23 cellular contexts compared by ENCODE assay signal in the genomic region with DNA sequence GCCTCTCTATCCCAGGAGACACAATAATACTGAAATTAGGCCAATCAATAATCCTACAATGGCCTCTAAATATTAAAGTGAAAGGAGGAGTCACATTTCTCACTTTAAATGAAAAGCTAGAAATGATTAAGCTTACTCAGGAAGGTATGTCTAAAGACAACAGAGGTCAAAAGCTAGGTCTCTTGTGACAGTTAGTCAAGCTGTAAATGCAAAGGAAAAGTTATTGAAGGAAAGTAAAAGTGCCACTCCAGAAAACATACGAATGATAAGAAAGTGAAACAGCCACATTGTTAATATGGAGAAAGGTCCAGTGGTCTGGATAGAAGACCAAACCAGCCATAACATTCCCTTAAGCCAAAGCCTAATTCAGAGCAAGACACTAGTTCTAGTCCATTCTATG. TPM values are rescaled to one million over a fixed set of nuclear protein-coding genes. Genes with fewer than 3 reads are reported as not detected.
DNase-seq lines count a peak whose midpoint lies in the region; ATAC-seq, FAIRE-seq and TF ChIP-seq lines count a peak whose summit lies in the region.
"Had no signal": no experiment of that assay in that cellular context is flagged by ENCODE, and none has a peak within 500 bp of the region (broad histone marks: within the 10 kb centered on the region; RNA-seq: fewer than 3 reads in every experiment).

No MANE protein-coding gene starts in this region.

- H3K27me3 Mint-ChIP-seq in stimulated activated naive B cell treated with anti-CD40 and anti-IgM and Interleukin-4, amounts not matched to agents 10 μg/mL and 1 μg/mL and 100 μg/mL, for 72 hours = no peaks in the 10 kb centered on the region
- H3K27me3 Mint-ChIP-seq: activated CD4-positive, alpha-beta T cell treated with anti-CD3 and anti-CD28 coated beads, Interleukin-2, amount 10 ng/mL, durations not matched to agents 7 days and 5 days had no signal

- CTCF ChIA-PET in HepG2 (lab: Yijun Ruan, JAX; ENCODE audit: low intra/inter-chr PET ratio, low total read pairs) (no interaction called here), OCI-LY7 (lab: Charles Lee; ENCODE audit: unreplicated experiment) (no interaction called here)

- H3K4me1 ChIP-seq in HepG2 (ENCODE audit: insufficient read depth, low read length) = peaks cover 96% of the 10 kb centered on the region
- H3K4me1 ChIP-seq in right lobe of liver = peaks cover 0 to 4% (median 0%) of the 10 kb centered on the region in 4 donors
- H3K4me1 ChIP-seq in Karpas-422 (ENCODE audit: low read length) = no peaks in the 10 kb centered on the region
- peaks cover 28% of the 10 kb centered on the region for H3K4me1 ChIP-seq in OCI-LY7 (ENCODE audit: insufficient read depth, low read length, poor library complexity, severe bottlenecking)

- no peak overlapping the region for H2AFZ ChIP-seq in HepG2 (ENCODE audit: low read length)
- H2AFZ ChIP-seq in Karpas-422 (ENCODE audit: low read length) = no peak overlapping the region
- H2AFZ ChIP-seq in OCI-LY7 (ENCODE audit: low read length) = no peak overlapping the region

- H3K27me3 ChIP-seq in HepG2 (ENCODE audit: control insufficient read depth in 1 of 2, insufficient read depth in 2 of 2, low read length in 2 of 2) = no peaks in the 10 kb centered on the region
- no peaks in the 10 kb centered on the region for H3K27me3 ChIP-seq in right lobe of liver
- H3K27me3 ChIP-seq in Karpas-422 (ENCODE audit: low read length) = no peaks in the 10 kb centered on the region
- H3K27me3 ChIP-seq: BLaER1 treated with 17β-estradiol and CSF1 and Interleukin-3, amounts not matched to agents 10 nM and 100 nM; gastroesophageal sphincter had no signal

- H3K27ac ChIP-seq in HepG2 (ENCODE audit: extremely low read length, insufficient read depth, low read length) (no peak overlapping the region), right lobe of liver (no peak overlapping the region), Karpas-422 (ENCODE audit: low read length) (no peak overlapping the region), OCI-LY7 (ENCODE audit: low read depth, low read length, poor library complexity, severe bottlenecking) (no peak overlapping the region)
- H3K27ac ChIP-seq: BLaER1 treated with 17β-estradiol and CSF1 and Interleukin-3, amounts not matched to agents 10 nM and 100 nM; SK-N-MC had no signal

- peaks cover 84% of the 10 kb centered on the region for H4K20me1 ChIP-seq in HepG2 (ENCODE audit: insufficient read depth, low read length)
- no peaks in the 10 kb centered on the region for H4K20me1 ChIP-seq in Karpas-422 (ENCODE audit: insufficient read depth, low read depth, low read length)
- H4K20me1 ChIP-seq in OCI-LY7 (ENCODE audit: insufficient read depth, low read length) = no peaks in the 10 kb centered on the region

- no peak for TF ChIP-seq CTCF in HepG2 (CRISPR knock-in tag; IDR thresholded peaks at IDR 0.05)
- no peak for TF ChIP-seq CTCF in right lobe of liver (IDR thresholded peaks at IDR 0.05)
- TF ChIP-seq CTCF in OCI-LY7 (conservative IDR thresholded peaks at IDR 0.05; ENCODE audit: low read length) = no peak

- H3K9me2 ChIP-seq in Karpas-422 (replicated peaks; ENCODE audit: insufficient read depth, low read length) (no peaks in the 10 kb centered on the region), OCI-LY7 (ENCODE audit: insufficient read depth, low read length) (no peaks in the 10 kb centered on the region)

- H3K4me3 ChIP-seq in HepG2 (replicated peaks in 1 of 3; ENCODE audit: insufficient read depth in 1 of 3, low read depth in 2 of 3, low read length in 3 of 3) (no peak overlapping the region), right lobe of liver (no peak overlapping the region), Karpas-422 (ENCODE audit: low read length) (no peak overlapping the region), OCI-LY7 (ENCODE audit: low read depth, low read length, poor library complexity, severe bottlenecking) (no peak overlapping the region)
- H3K4me3 ChIP-seq: BLaER1 treated with 17β-estradiol and CSF1 and Interleukin-3, amounts not matched to agents 10 nM and 100 nM; gastroesophageal sphincter; SK-N-MC had no signal

- POLR2A ChIA-PET in HepG2 (lab: Yijun Ruan, JAX) = interaction anchor here (1.9 to 2.4 kb wide), 3 partner anchors 8 to 18 kb away, joined by 4 to 9 read pairs (median 4); no protein-coding TSS in a partner anchor
- POLR2A ChIA-PET in OCI-LY7 (lab: Charles Lee) = interaction anchor here (0.6 kb wide), 1 partner anchor 662 kb away, joined by 3 read pairs; no protein-coding TSS in a partner anchor

- peak overlapping the region; percentile 88 for H3K27ac Mint-ChIP-seq in stimulated activated naive B cell treated with anti-CD40 and anti-IgM and Interleukin-4, amounts not matched to agents 10 μg/mL and 1 μg/mL and 100 μg/mL, for 72 hours
- H3K27ac Mint-ChIP-seq: activated CD4-positive, alpha-beta T cell treated with anti-CD3 and anti-CD28 coated beads, Interleukin-2, amount 10 ng/mL, durations not matched to agents 7 days and 5 days had no signal

- peaks cover 14 to 21% of the 10 kb centered on the region in 2 donors for H3K36me3 Mint-ChIP-seq in stimulated activated naive B cell treated with anti-CD40 and anti-IgM and Interleukin-4, amounts not matched to agents 10 μg/mL and 1 μg/mL and 100 μg/mL, for 72 hours

- H3K4me2 ChIP-seq in HepG2 (ENCODE audit: low read depth, low read length) (no peak overlapping the region), Karpas-422 (ENCODE audit: low read depth, low read length, poor library complexity, severe bottlenecking) (no peak overlapping the region), OCI-LY7 (ENCODE audit: low read length) (no peak overlapping the region)
- H3K4me2 ChIP-seq: BLaER1 treated with 17β-estradiol and CSF1 and Interleukin-3, amounts not matched to agents 10 nM and 100 nM had no signal

- H3K4me1 Mint-ChIP-seq in stimulated activated naive B cell treated with anti-CD40 and anti-IgM and Interleukin-4, amounts not matched to agents 10 μg/mL and 1 μg/mL and 100 μg/mL, for 72 hours = peaks cover 50 to 92% of the 10 kb centered on the region in 2 donors

- intact Hi-C loops in HepG2 (cut with micrococcal nuclease; ENCODE audit: unreplicated experiment) (loop anchor here (10.0 kb wide), 1 partner anchor 1730 kb away; no protein-coding TSS in a partner anchor), right lobe of liver (cut with DNase I) (no loop called here), OCI-LY7 (cut with micrococcal nuclease; ENCODE audit: unreplicated experiment) (no loop called here)

- H3K9ac ChIP-seq in HepG2 (ENCODE audit: insufficient read depth, low read depth, low read length) (no peak overlapping the region), Karpas-422 (ENCODE audit: low read length) (no peak overlapping the region)
- H3K9ac ChIP-seq: BLaER1 treated with 17β-estradiol and CSF1 and Interleukin-3, amounts not matched to agents 10 nM and 100 nM had no signal

- no peak for DNase-seq in HepG2 (ENCODE audit: low spot score)
- DNase-seq in right lobe of liver = no peak
- no peak for DNase-seq in stimulated activated naive B cell treated with anti-CD40 and anti-IgM and Interleukin-4, amounts not matched to agents 10 μg/mL and 1 μg/mL and 100 μg/mL, for 72 hours
- DNase-seq in Karpas-422 = no peak
- no peak for DNase-seq in OCI-LY7 (ENCODE audit: low spot score)
- no peak for DNase-seq in HTR-8/SVneo (ENCODE audit: insufficient read length, low spot score)
- DNase-seq: activated CD4-positive, alpha-beta T cell treated with anti-CD3 and anti-CD28 coated beads, Interleukin-2, amount 10 ng/mL, durations not matched to agents 7 days and 5 days; activated CD8-positive, alpha-beta memory T cell treated with anti-CD3 and anti-CD28 coated beads, Interleukin-2, amount 50 U/mL, for 48 hours; amygdala; central memory CD4-positive, alpha-beta T cell; DMS 273 treated with DMSO at 0.1 percent for 48 hours; NCI-H1436 treated with DMSO at 0.1 percent for 48 hours; occipital lobe; right cardiac atrium; stimulated activated naive CD4-positive, alpha-beta T cell; trophoblast cell had no signal

- peaks cover 97% of the 10 kb centered on the region for H3K79me2 ChIP-seq in HepG2 (ENCODE audit: insufficient read depth, low read length)
- H3K79me2 ChIP-seq in Karpas-422 (ENCODE audit: low read length) = no peaks in the 10 kb centered on the region
- no peaks in the 10 kb centered on the region for H3K79me2 ChIP-seq in OCI-LY7 (ENCODE audit: insufficient read depth, low read depth, low read length)

- no TSS peak for BruUV-seq in HepG2 (replicated peaks; lab: Mats Ljungman, UMichigan)
- BruUV-seq in OCI-LY7 (replicated peaks; lab: Mats Ljungman, UMichigan) = no TSS peak

- FAIRE-seq in HepG2 (lab: Jason Lieb, UNC) = no peak
- no peak for FAIRE-seq in HTR-8/SVneo (lab: Jason Lieb, UNC)
- FAIRE-seq: G401.6 had no signal

- no peak for TF ChIP-seq RAD21 in HepG2 (CRISPR knock-in tag; IDR thresholded peaks at IDR 0.05)

- TF ChIP-seq POLR2A in HepG2 (IDR thresholded peaks at IDR 0.05; ENCODE audit: insufficient read depth in 1 of 2, low read depth in 2 of 2, low read length in 2 of 2) = no peak
- no peak for TF ChIP-seq POLR2A in right lobe of liver (IDR thresholded peaks at IDR 0.05)

- no peak for ATAC-seq in HepG2
- ATAC-seq in right lobe of liver = no peak
- peak; percentile 24 for ATAC-seq in GM21825 (IDR thresholded peaks at IDR 0.05; ENCODE audit: unreplicated experiment)
- ATAC-seq in HG03354 (IDR thresholded peaks at IDR 0.05; ENCODE audit: poor library complexity, severe bottlenecking, unreplicated experiment) = peak; percentile 31
- peak; percentile 28 to 37 for ATAC-seq in stimulated activated naive B cell treated with anti-CD40 and anti-IgM and Interleukin-4, amounts not matched to agents 10 μg/mL and 1 μg/mL and 100 μg/mL, for 72 hours (replicated peaks)
- ATAC-seq: esophagus mucosa, gastroesophageal sphincter, right cardiac atrium had no signal

- WGBS in HepG2 (ENCODE audit: low lambda C conversion rate) = 97% methylated on average over 1 of the region's 1 CpG
- WGBS in right lobe of liver (ENCODE audit: insufficient coverage, low coverage, low lambda C conversion rate, missing lambda C conversion rate) = 63% methylated on average over 1 of the region's 1 CpG

- peaks cover 1% of the 10 kb centered on the region in 2 experiments; a peak in 1 of 5 replicates for H3K36me3 ChIP-seq in HepG2 (replicated peaks in 1 of 2; ENCODE audit: control insufficient read depth in 1 of 2, insufficient read depth in 2 of 2, low read length in 2 of 2)
- no peaks in the 10 kb centered on the region for H3K36me3 ChIP-seq in right lobe of liver
- no peaks in the 10 kb centered on the region for H3K36me3 ChIP-seq in Karpas-422 (ENCODE audit: insufficient read depth, low read length)
- no peaks in the 10 kb centered on the region for H3K36me3 ChIP-seq in OCI-LY7 (ENCODE audit: insufficient read depth, low read length)
- H3K36me3 ChIP-seq: gastroesophageal sphincter had no signal

- no peak for TF ChIP-seq EP300 in HepG2 (IDR thresholded peaks at IDR 0.05; ENCODE audit: low read depth in 2 of 2, low read length in 2 of 2)
- TF ChIP-seq EP300 in HepG2 (CRISPR knock-in tag; IDR thresholded peaks at IDR 0.05; ENCODE audit: borderline replicate concordance) = no peak

- in situ Hi-C loops in HepG2 (cut with HindIII; ENCODE audit: extremely low pct_ligation_motif_present, low pct_unique_long_range_greater_than_20kb) = no loop called here

- H3K4me3 Mint-ChIP-seq in stimulated activated naive B cell treated with anti-CD40 and anti-IgM and Interleukin-4, amounts not matched to agents 10 μg/mL and 1 μg/mL and 100 μg/mL, for 72 hours = peak overlapping the region; percentile 21 to 69
- H3K4me3 Mint-ChIP-seq: activated CD4-positive, alpha-beta T cell treated with anti-CD3 and anti-CD28 coated beads, Interleukin-2, amount 10 ng/mL, durations not matched to agents 7 days and 5 days had no signal

- H3K9me3 ChIP-seq in HepG2 (ENCODE audit: low read length) (no peaks in the 10 kb centered on the region), right lobe of liver (no peaks in the 10 kb centered on the region), Karpas-422 (ENCODE audit: low read length) (no peaks in the 10 kb centered on the region), OCI-LY7 (ENCODE audit: low read length) (no peaks in the 10 kb centered on the region; the same call in 1 of the 2 replicates)
- H3K9me3 ChIP-seq: gastroesophageal sphincter had no signal

- peaks cover 5 to 12% of the 10 kb centered on the region in 2 donors for H3K9me3 Mint-ChIP-seq in stimulated activated naive B cell treated with anti-CD40 and anti-IgM and Interleukin-4, amounts not matched to agents 10 μg/mL and 1 μg/mL and 100 μg/mL, for 72 hours

RNA-seq across cellular contexts. Expression of a gene that starts 9.5 kb away (rescaled TPM):
- 74.4 and 105 TPM in 2 replicates for total RNA-seq in HepG2 (2016; rRNA removed; fragmentation: Illumina TruSeq; extraction: Trizol)
- total RNA-seq in HepG2 (2016; cell fraction: cytosol; rRNA removed; fragmentation: Illumina TruSeq; extraction: Trizol; ENCODE audit: low read depth) = 58.3 and 66.2 TPM in 2 replicates
- 71.8 and 93.5 TPM in 2 replicates for total RNA-seq in HepG2 (2016; cell fraction: insoluble cytoplasmic fraction; rRNA removed; fragmentation: Illumina TruSeq; extraction: Trizol)
- total RNA-seq in HepG2 (2016; cell fraction: membrane; rRNA removed; fragmentation: Illumina TruSeq; extraction: Trizol) = 84.1 and 90.5 TPM in 2 replicates
- total RNA-seq in HepG2 (2016; cell fraction: nucleus; rRNA removed; fragmentation: Illumina TruSeq; extraction: Trizol) = 67.8 and 69.5 TPM in 2 replicates
- polyA plus RNA-seq in HepG2 (2011; rRNA removed) = 69.3 and 101 TPM in 2 replicates
- polyA plus RNA-seq in HepG2 (2011; cell fraction: cytosol; rRNA removed) = 44.4 and 49.6 TPM in 2 replicates
- polyA plus RNA-seq in HepG2 (2011; cell fraction: nucleus; rRNA removed) = 48.2 and 49.5 TPM in 2 replicates
- 109 and 119 TPM in 2 replicates for polyA plus RNA-seq in HepG2 (2012)
- polyA plus RNA-seq in HepG2 (2016; cell fraction: cytosol; fragmentation: Illumina TruSeq; extraction: Trizol; ENCODE audit: low read depth) = 25.4 and 25.6 TPM in 2 replicates
- polyA plus RNA-seq in HepG2 (2016; cell fraction: insoluble cytoplasmic fraction; fragmentation: Illumina TruSeq; extraction: Trizol; ENCODE audit: low read depth) = 82.9 and 87.2 TPM in 2 replicates
- 48.8 and 51.0 TPM in 2 replicates for polyA plus RNA-seq in HepG2 (2016; cell fraction: membrane; fragmentation: Illumina TruSeq; extraction: Trizol; ENCODE audit: low read depth)
- polyA plus RNA-seq in HepG2 (2016; cell fraction: nucleus; fragmentation: Illumina TruSeq; extraction: Trizol; ENCODE audit: insufficient read depth, low read depth) = 66.2 and 71.0 TPM in 2 replicates
- 13.2 and 38.6 TPM in 2 replicates for polyA minus RNA-seq in HepG2 (2011; rRNA and poly(A)+ RNA removed; ENCODE audit: low replicate concordance)
- 71.8 and 102 TPM in 2 replicates for polyA minus RNA-seq in HepG2 (2011; cell fraction: cytosol; rRNA and poly(A)+ RNA removed)
- polyA minus RNA-seq in HepG2 (2011; cell fraction: nucleus; rRNA and poly(A)+ RNA removed) = 247 and 269 TPM in 2 replicates
- 10 to 100 TPM in 3 of 6 experiments, 1 to 10 TPM in 3; 5.8 to 27.9 (median 12.8) TPM for total RNA-seq in right lobe of liver
- total RNA-seq in Karpas-422 (2014; rRNA removed; shearing (Covaris generic); ENCODE audit: low replicate concordance) = 0.04 and 0.07 TPM in 2 replicates
- total RNA-seq in OCI-LY7 (2014; rRNA removed; shearing (Covaris generic)) = 3.2 and 3.6 TPM in 2 replicates
- 14.6 and 21.4 TPM in 2 replicates for total RNA-seq in OCI-LY7 (2022)

Comparison
In these comparisons a context has a peak if more than half of its experiments do, and no peak if none do; other contexts are left out.
1. ATAC-seq: peak in GM21825 (single experiment), HG03354 (single experiment) and stimulated activated naive B cell treated with anti-CD40 and anti-IgM and Interleukin-4, amounts not matched to agents 10 μg/mL and 1 μg/mL and 100 μg/mL, for 72 hours (2 of 2); none in HepG2 (single experiment) and right lobe of liver (0 of 4).